ENCODE assay signal across 1 cellular context in genomic region chr2:231957913-231958763, GRCh38.
TF ChIP-seq lines count a peak whose summit lies in the region.

No MANE protein-coding gene starts in this region.

TF ChIP-seq in HepG2, 621 proteins besides CTCF, POLR2A, EP300 and RAD21 (continued from another document and continues in another):
- TF ChIP-seq ZBTB14 (CRISPR knock-in tag; IDR thresholded peaks at IDR 0.05): no peak
- TF ChIP-seq XBP1 (CRISPR knock-in tag; IDR thresholded peaks at IDR 0.05): no peak
- TF ChIP-seq ELF4 (CRISPR knock-in tag; IDR thresholded peaks at IDR 0.05; ENCODE audit: borderline replicate concordance): no peak
- TF ChIP-seq ZNF512 (CRISPR knock-in tag; IDR thresholded peaks at IDR 0.05): no peak
- no peak for TF ChIP-seq ZUFSP (CRISPR knock-in tag; IDR thresholded peaks at IDR 0.05; ENCODE audit: borderline replicate concordance)
- TF ChIP-seq, protein P1, sequence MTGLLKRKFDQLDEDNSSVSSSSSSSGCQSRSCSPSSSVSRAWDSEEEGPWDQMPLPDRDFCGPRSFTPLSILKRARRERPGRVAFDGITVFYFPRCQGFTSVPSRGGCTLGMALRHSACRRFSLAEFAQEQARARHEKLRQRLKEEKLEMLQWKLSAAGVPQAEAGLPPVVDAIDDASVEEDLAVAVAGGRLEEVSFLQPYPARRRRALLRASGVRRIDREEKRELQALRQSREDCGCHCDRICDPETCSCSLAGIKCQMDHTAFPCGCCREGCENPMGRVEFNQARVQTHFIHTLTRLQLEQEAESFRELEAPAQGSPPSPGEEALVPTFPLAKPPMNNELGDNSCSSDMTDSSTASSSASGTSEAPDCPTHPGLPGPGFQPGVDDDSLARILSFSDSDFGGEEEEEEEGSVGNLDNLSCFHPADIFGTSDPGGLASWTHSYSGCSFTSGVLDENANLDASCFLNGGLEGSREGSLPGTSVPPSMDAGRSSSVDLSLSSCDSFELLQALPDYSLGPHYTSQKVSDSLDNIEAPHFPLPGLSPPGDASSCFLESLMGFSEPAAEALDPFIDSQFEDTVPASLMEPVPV (CRISPR knock-in tag; IDR thresholded peaks at IDR 0.05): no peak
- TF ChIP-seq FOXK1 (CRISPR knock-in tag; IDR thresholded peaks at IDR 0.05; ENCODE audit: borderline replicate concordance, low read depth): no peak
- no peak for TF ChIP-seq KDM5B (CRISPR knock-in tag; IDR thresholded peaks at IDR 0.05; ENCODE audit: borderline replicate concordance)
- no peak for TF ChIP-seq NFAT5 (CRISPR knock-in tag; IDR thresholded peaks at IDR 0.05)
- no peak for TF ChIP-seq ZNF160 (CRISPR knock-in tag; IDR thresholded peaks at IDR 0.05)
- TF ChIP-seq HDAC6 (IDR thresholded peaks at IDR 0.05; ENCODE audit: low read depth, low read length): no peak
- no peak for TF ChIP-seq ZNF83 (CRISPR knock-in tag; IDR thresholded peaks at IDR 0.05; ENCODE audit: borderline replicate concordance)
- TF ChIP-seq BRCA1 (CRISPR knock-in tag; IDR thresholded peaks at IDR 0.05): no peak
- no peak for TF ChIP-seq CBX5 (CRISPR knock-in tag; IDR thresholded peaks at IDR 0.05; ENCODE audit: borderline replicate concordance)
- no peak for TF ChIP-seq HNRNPH1 (optimal IDR thresholded peaks at IDR 0.05; ENCODE audit: low read depth, low read length)
- no peak for TF ChIP-seq ZNF574 (CRISPR knock-in tag; IDR thresholded peaks at IDR 0.05)
- TF ChIP-seq DNMT3B (CRISPR knock-in tag; conservative IDR thresholded peaks at IDR 0.05): no peak
- no peak for TF ChIP-seq RFXANK (CRISPR knock-in tag; IDR thresholded peaks at IDR 0.05)
- TF ChIP-seq EED (CRISPR knock-in tag; IDR thresholded peaks at IDR 0.05): no peak
- TF ChIP-seq ZNF761 (CRISPR knock-in tag; conservative IDR thresholded peaks at IDR 0.05): no peak
- TF ChIP-seq KIAA2018 (CRISPR knock-in tag; IDR thresholded peaks at IDR 0.05; ENCODE audit: borderline replicate concordance): no peak
- no peak for TF ChIP-seq ZNF563 (CRISPR knock-in tag; IDR thresholded peaks at IDR 0.05)
- no peak for TF ChIP-seq ZNF660 (CRISPR knock-in tag; IDR thresholded peaks at IDR 0.05; ENCODE audit: borderline replicate concordance, low read depth)
- TF ChIP-seq TBL1XR1 (IDR thresholded peaks at IDR 0.05; ENCODE audit: borderline replicate concordance, low read length, partially characterized antibody): no peak
- no peak for TF ChIP-seq NONO (IDR thresholded peaks at IDR 0.05)
- TF ChIP-seq NONO (CRISPR knock-in tag; conservative IDR thresholded peaks at IDR 0.05): no peak
- no peak for TF ChIP-seq KLF9 (CRISPR knock-in tag; IDR thresholded peaks at IDR 0.05; ENCODE audit: low read depth)
- no peak for TF ChIP-seq ATRX (CRISPR knock-in tag; IDR thresholded peaks at IDR 0.05; ENCODE audit: borderline replicate concordance)
- TF ChIP-seq NFIC (IDR thresholded peaks at IDR 0.05; ENCODE audit: low read length): no peak
- TF ChIP-seq PHF20 (CRISPR knock-in tag; IDR thresholded peaks at IDR 0.05): no peak
- TF ChIP-seq KLF11 (CRISPR knock-in tag; IDR thresholded peaks at IDR 0.05): no peak
- no peak for TF ChIP-seq ZBTB7B (CRISPR knock-in tag; IDR thresholded peaks at IDR 0.05)
- no peak for TF ChIP-seq ATAD3A (CRISPR knock-in tag; IDR thresholded peaks at IDR 0.05)
- TF ChIP-seq ZNF530 (CRISPR knock-in tag; IDR thresholded peaks at IDR 0.05; ENCODE audit: low read depth): no peak
- TF ChIP-seq, protein P2, sequence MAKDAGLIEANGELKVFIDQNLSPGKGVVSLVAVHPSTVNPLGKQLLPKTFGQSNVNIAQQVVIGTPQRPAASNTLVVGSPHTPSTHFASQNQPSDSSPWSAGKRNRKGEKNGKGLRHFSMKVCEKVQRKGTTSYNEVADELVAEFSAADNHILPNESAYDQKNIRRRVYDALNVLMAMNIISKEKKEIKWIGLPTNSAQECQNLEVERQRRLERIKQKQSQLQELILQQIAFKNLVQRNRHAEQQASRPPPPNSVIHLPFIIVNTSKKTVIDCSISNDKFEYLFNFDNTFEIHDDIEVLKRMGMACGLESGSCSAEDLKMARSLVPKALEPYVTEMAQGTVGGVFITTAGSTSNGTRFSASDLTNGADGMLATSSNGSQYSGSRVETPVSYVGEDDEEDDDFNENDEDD (CRISPR knock-in tag; IDR thresholded peaks at IDR 0.05; ENCODE audit: borderline replicate concordance): no peak
- no peak for TF ChIP-seq RARG (CRISPR knock-in tag; IDR thresholded peaks at IDR 0.05; ENCODE audit: low read depth)
- TF ChIP-seq ZFY (CRISPR knock-in tag; IDR thresholded peaks at IDR 0.05): no peak
- TF ChIP-seq ZNF572 (CRISPR knock-in tag; IDR thresholded peaks at IDR 0.05): no peak
